ENCODE assay signal across 8 cellular contexts in genomic region chr18:46917808-46918600, GRCh38. TPM values are rescaled to one million over a fixed set of nuclear protein-coding genes. Genes with fewer than 3 reads are reported as not detected.
A peak's percentile ranks its signal among the peaks of the same experiment; 100 is the strongest.
DNase-seq lines count a peak whose midpoint lies in the region; ATAC-seq and TF ChIP-seq lines count a peak whose summit lies in the region.

No MANE protein-coding gene starts in this region.

- intact Hi-C loops in right lobe of liver (cut with DNase I) = no loop called here

- H3K36me3 ChIP-seq in right lobe of liver = no peaks in the 10 kb centered on the region

- peak overlapping the region; percentile 77 to 81 (median 80) for H3K27ac ChIP-seq in right lobe of liver
- peak overlapping the region; percentile 90 for H3K27ac ChIP-seq in substantia nigra (ENCODE audit: low read depth, low read length, poor library complexity, severe bottlenecking)

- peak; percentile 25 for ATAC-seq in HG02938 (IDR thresholded peaks at IDR 0.05; ENCODE audit: unreplicated experiment)
- peak in 1 of 4 donors; percentile 1 for ATAC-seq in right lobe of liver

- H3K4me1 ChIP-seq in right lobe of liver = peaks cover 0 to 8% (median 0%) of the 10 kb centered on the region in 4 donors

- no peaks in the 10 kb centered on the region for H3K27me3 ChIP-seq in right lobe of liver

- peak; percentile 24 for DNase-seq in stimulated activated CD4-positive, alpha-beta T cell treated with anti-CD3 and anti-CD28 coated beads, Interleukin-15, amount 100 ng/mL, for 24 hours
- DNase-seq in stimulated activated CD4-positive, alpha-beta T cell treated with anti-CD3 and anti-CD28 coated beads, Interleukin-2, amount 100 ng/mL, for 48 hours = no peak
- peak; percentile 66 for DNase-seq in RKO (ENCODE audit: low spot score)
- peak; percentile 53 for DNase-seq in choroid plexus epithelial cell (ENCODE audit: low read depth)
- DNase-seq in right lobe of liver = peak in 1 of 3 donors; percentile 56
- DNase-seq in substantia nigra (lab: John Stamatoyannopoulos, UW) = peak in 19 of 49 donors; percentile 2 to 58 (median 30)
- DNase-seq in NCI-H128 (lab: John Stamatoyannopoulos, UW; ENCODE audit: unreplicated experiment) = no peak

- H3K4me3 ChIP-seq in choroid plexus epithelial cell (ENCODE audit: low read depth, low read length) (peak overlapping the region; percentile 76), right lobe of liver (peak overlapping the region; percentile 73 to 90 (median 82))

- H3K9me3 ChIP-seq in right lobe of liver = no peaks in the 10 kb centered on the region

- TF ChIP-seq CTCF in choroid plexus epithelial cell (conservative IDR thresholded peaks at IDR 0.05; ENCODE audit: low read depth, low read length) (no peak), right lobe of liver (IDR thresholded peaks at IDR 0.05) (no peak)

- WGBS in right lobe of liver (ENCODE audit: insufficient coverage, low coverage, low lambda C conversion rate, missing lambda C conversion rate) = 35% methylated on average over 30 of the region's 33 CpGs

- no peak for TF ChIP-seq POLR2A in right lobe of liver (IDR thresholded peaks at IDR 0.05)

RNA-seq across cellular contexts. Expression of gene KATNAL2, which starts 0.6 kb away (rescaled TPM):
- 1 to 10 TPM; 1.2 to 5.1 (median 2.7) TPM for total RNA-seq in right lobe of liver

RNA-seq across cellular contexts. Expression of gene PIAS2, which starts 0.7 kb away (rescaled TPM):
- 10 to 100 TPM in 5 of 6 experiments, 1 to 10 TPM in 1; 8.3 to 21.8 (median 13.3) TPM for total RNA-seq in right lobe of liver

Comparison
In these comparisons a context has a peak if more than half of its experiments do, and no peak if none do; other contexts are left out.
1. DNase-seq: peak in stimulated activated CD4-positive, alpha-beta T cell treated with anti-CD3 and anti-CD28 coated beads, Interleukin-15, amount 100 ng/mL, for 24 hours (single experiment), RKO (single experiment) and choroid plexus epithelial cell (single experiment); none in stimulated activated CD4-positive, alpha-beta T cell treated with anti-CD3 and anti-CD28 coated beads, Interleukin-2, amount 100 ng/mL, for 48 hours (0 of 2) and NCI-H128 (single experiment).